In genomic region chr9:133506653-133507038, GRCh38 we compare ENCODE assay signal across 1 cellular context.
TF ChIP-seq lines count a peak whose summit lies in the region.

No MANE protein-coding gene starts in this region.

TF ChIP-seq in K562, 482 proteins besides CTCF, POLR2A, EP300 and RAD21 (continued from another document and continues in another):
- TF ChIP-seq MNT (conservative IDR thresholded peaks at IDR 0.05) (no peak), SAFB (IDR thresholded peaks at IDR 0.05; ENCODE audit: borderline replicate concordance, low read depth, low read length) (no peak), ATF2 (CRISPR knock-in tag; IDR thresholded peaks at IDR 0.05) (no peak), SMARCA5 (IDR thresholded peaks at IDR 0.05) (no peak), TAF1 (IDR thresholded peaks at IDR 0.05; ENCODE audit: control insufficient read depth, extremely low read depth, insufficient read depth, low read length, severe bottlenecking) (no peak), HLTF (IDR thresholded peaks at IDR 0.05) (no peak), HDGF (IDR thresholded peaks at IDR 0.05) (no peak), CGGBP1 (CRISPR knock-in tag; IDR thresholded peaks at IDR 0.05) (no peak), RFX1 (IDR thresholded peaks at IDR 0.05) (no peak), TCF15 (CRISPR knock-in tag; IDR thresholded peaks at IDR 0.05) (no peak), RBM17 (IDR thresholded peaks at IDR 0.05; ENCODE audit: borderline replicate concordance, low read depth, low read length) (no peak), CHD7 (IDR thresholded peaks at IDR 0.05; ENCODE audit: low read depth, low read length) (no peak), ZFP91 (CRISPR knock-in tag; IDR thresholded peaks at IDR 0.05) (no peak), MGA (IDR thresholded peaks at IDR 0.05) (no peak), GTF2B (IDR thresholded peaks at IDR 0.05; ENCODE audit: extremely low read depth, insufficient read length) (no peak), RBM39 (optimal IDR thresholded peaks at IDR 0.05; ENCODE audit: low read depth, low read length) (no peak)
